Comparison of ENCODE assay signal across 9 cellular contexts in the genomic region with DNA sequence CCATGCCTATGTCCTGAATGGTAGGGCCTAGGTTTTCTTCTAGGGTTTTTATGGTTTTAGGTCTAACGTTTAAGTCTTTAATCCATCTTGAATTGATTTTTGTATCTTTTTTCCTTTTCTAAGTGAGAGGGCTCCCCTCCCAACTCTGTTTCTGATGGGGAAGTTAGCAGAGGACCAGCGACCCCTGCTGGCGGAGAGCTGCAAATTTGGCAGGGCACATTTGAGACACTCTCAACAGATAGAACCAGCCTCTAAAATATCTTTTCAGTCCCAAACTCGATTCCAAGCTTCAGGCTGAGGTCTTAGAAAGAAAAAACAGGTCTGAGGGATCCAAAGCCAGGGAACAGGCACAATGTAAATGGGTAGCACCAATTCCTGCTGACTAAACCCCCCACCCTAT. TPM values are rescaled to one million over a fixed set of nuclear protein-coding genes. Genes with fewer than 3 reads are reported as not detected.
DNase-seq lines count a peak whose midpoint lies in the region; ATAC-seq and TF ChIP-seq lines count a peak whose summit lies in the region.
"Had no signal": no experiment of that assay in that cellular context is flagged by ENCODE, and none has a peak within 500 bp of the region (broad histone marks: within the 10 kb centered on the region; RNA-seq: fewer than 3 reads in every experiment).

No MANE protein-coding gene starts in this region.

- CTCF ChIA-PET in HEK293 (lab: Yijun Ruan, JAX), result interaction anchor here (0.6 to 0.9 kb wide), 6 partner anchors 11 to 1475 kb away, joined by 3 to 8 read pairs (median 3); no protein-coding TSS in a partner anchor
- CTCF ChIA-PET in activated CD8-positive, alpha-beta T cell treated with anti-CD3 and anti-CD28 coated beads, Interleukin-2, amount 10 ng/mL, durations not matched to agents 7 days and 5 days (lab: Charles Lee), result interaction anchor here (0.7 to 1.3 kb wide), 7 partner anchors 16 to 255 kb away, joined by 3 to 5 read pairs (median 4); no protein-coding TSS in a partner anchor

- peak; percentile 39 for TF ChIP-seq CTCF in AG09319 (IDR thresholded peaks at IDR 0.05; ENCODE audit: low read depth, low read length)
- 0 out of 2 replicates have a peak, but pooled peaks have one; percentile 14 for TF ChIP-seq CTCF in HEK293 (tag by site-specific recombination; IDR thresholded peaks at IDR 0.05)

- H3K4me3 Mint-ChIP-seq in activated CD8-positive, alpha-beta T cell treated with anti-CD3 and anti-CD28 coated beads, Interleukin-2, amount 10 ng/mL, durations not matched to agents 7 days and 5 days, result no peak overlapping the region
- H3K4me3 Mint-ChIP-seq: brain had no signal

- H3K4me3 ChIP-seq in HEK293 (ENCODE audit: low read depth, low read length), result no peak overlapping the region

- H3K9me3 Mint-ChIP-seq in activated CD8-positive, alpha-beta T cell treated with anti-CD3 and anti-CD28 coated beads, Interleukin-2, amount 10 ng/mL, durations not matched to agents 7 days and 5 days (ENCODE audit: insufficient read depth), result peaks cover 14% of the 10 kb centered on the region

- H3K36me3 ChIP-seq in HEK293 (ENCODE audit: control insufficient read depth in 2 of 2, insufficient read depth in 1 of 2, low read length in 2 of 2), result no peaks in the 10 kb centered on the region

- H3K4me1 ChIP-seq in HEK293 (ENCODE audit: control insufficient read depth, insufficient read depth, low read length), result no peaks in the 10 kb centered on the region

- peaks cover 8% of the 10 kb centered on the region for H3K27me3 Mint-ChIP-seq in activated CD8-positive, alpha-beta T cell treated with anti-CD3 and anti-CD28 coated beads, Interleukin-2, amount 10 ng/mL, durations not matched to agents 7 days and 5 days (ENCODE audit: low read depth)

- no peak overlapping the region for H3K27ac Mint-ChIP-seq in activated CD8-positive, alpha-beta T cell treated with anti-CD3 and anti-CD28 coated beads, Interleukin-2, amount 10 ng/mL, durations not matched to agents 7 days and 5 days
- H3K27ac Mint-ChIP-seq: brain had no signal

- DNase-seq in AG09319 (ENCODE audit: extremely low read depth, low read depth), result no peak
- peak; percentile 72 for DNase-seq in activated CD8-positive, alpha-beta T cell treated with anti-CD3 and anti-CD28 coated beads, Interleukin-2, amount 10 ng/mL, durations not matched to agents 7 days and 5 days
- peak; percentile 50 for DNase-seq in iris pigment epithelial cell (ENCODE audit: low read depth)
- no peak for DNase-seq in NCI-H187 treated with DMSO at 0.1 percent for 48 hours (lab: John Stamatoyannopoulos, UW)
- no peak for DNase-seq in NCI-H2196 (lab: John Stamatoyannopoulos, UW; ENCODE audit: unreplicated experiment)

- H3K27ac ChIP-seq in HEK293 (ENCODE audit: extremely low read depth, low read depth, low read length), result no peak overlapping the region

- POLR2A ChIA-PET in HEK293 (lab: Yijun Ruan, JAX), result no interaction called here
- POLR2A ChIA-PET in activated CD8-positive, alpha-beta T cell treated with anti-CD3 and anti-CD28 coated beads, Interleukin-2, amount 10 ng/mL, durations not matched to agents 7 days and 5 days (lab: Charles Lee), result no interaction called here

- peaks cover 9% of the 10 kb centered on the region for H3K36me3 Mint-ChIP-seq in activated CD8-positive, alpha-beta T cell treated with anti-CD3 and anti-CD28 coated beads, Interleukin-2, amount 10 ng/mL, durations not matched to agents 7 days and 5 days (ENCODE audit: low read depth)

- ATAC-seq in activated CD8-positive, alpha-beta T cell treated with anti-CD3 and anti-CD28 coated beads, Interleukin-2, amount 10 ng/mL, durations not matched to agents 7 days and 5 days, result no peak
- no peak for ATAC-seq in GM21528 (IDR thresholded peaks at IDR 0.05; ENCODE audit: low FRiP score, unreplicated experiment)
- no peak for ATAC-seq in HG02642 (IDR thresholded peaks at IDR 0.05; ENCODE audit: poor library complexity, unreplicated experiment)

- H3K9me3 ChIP-seq in HEK293 (ENCODE audit: control insufficient read depth, insufficient read depth, low read depth, low read length), result no peaks in the 10 kb centered on the region; the same call in 1 of the 2 replicates

- H3K4me1 Mint-ChIP-seq in activated CD8-positive, alpha-beta T cell treated with anti-CD3 and anti-CD28 coated beads, Interleukin-2, amount 10 ng/mL, durations not matched to agents 7 days and 5 days (ENCODE audit: low read depth), result peaks cover 16% of the 10 kb centered on the region
- H3K4me1 Mint-ChIP-seq: brain had no signal

TF ChIP-seq in HEK293, 187 proteins besides CTCF, POLR2A, EP300 and RAD21:
- TF ChIP-seq ZNF211 (tag by site-specific recombination; IDR thresholded peaks at IDR 0.05; ENCODE audit: low read depth) (no peak), MYNN (tag by site-specific recombination; IDR thresholded peaks at IDR 0.05; ENCODE audit: borderline replicate concordance) (no peak), ZNF133 (tag by site-specific recombination; IDR thresholded peaks at IDR 0.05) (no peak), MEIS1 (CRISPR knock-in tag; IDR thresholded peaks at IDR 0.05; ENCODE audit: borderline replicate concordance) (no peak), ZNF184 (tag by site-specific recombination; IDR thresholded peaks at IDR 0.05) (no peak), ZNF19 (tag by site-specific recombination; IDR thresholded peaks at IDR 0.05; ENCODE audit: low read depth) (no peak)
- TF ChIP-seq, protein P1, sequence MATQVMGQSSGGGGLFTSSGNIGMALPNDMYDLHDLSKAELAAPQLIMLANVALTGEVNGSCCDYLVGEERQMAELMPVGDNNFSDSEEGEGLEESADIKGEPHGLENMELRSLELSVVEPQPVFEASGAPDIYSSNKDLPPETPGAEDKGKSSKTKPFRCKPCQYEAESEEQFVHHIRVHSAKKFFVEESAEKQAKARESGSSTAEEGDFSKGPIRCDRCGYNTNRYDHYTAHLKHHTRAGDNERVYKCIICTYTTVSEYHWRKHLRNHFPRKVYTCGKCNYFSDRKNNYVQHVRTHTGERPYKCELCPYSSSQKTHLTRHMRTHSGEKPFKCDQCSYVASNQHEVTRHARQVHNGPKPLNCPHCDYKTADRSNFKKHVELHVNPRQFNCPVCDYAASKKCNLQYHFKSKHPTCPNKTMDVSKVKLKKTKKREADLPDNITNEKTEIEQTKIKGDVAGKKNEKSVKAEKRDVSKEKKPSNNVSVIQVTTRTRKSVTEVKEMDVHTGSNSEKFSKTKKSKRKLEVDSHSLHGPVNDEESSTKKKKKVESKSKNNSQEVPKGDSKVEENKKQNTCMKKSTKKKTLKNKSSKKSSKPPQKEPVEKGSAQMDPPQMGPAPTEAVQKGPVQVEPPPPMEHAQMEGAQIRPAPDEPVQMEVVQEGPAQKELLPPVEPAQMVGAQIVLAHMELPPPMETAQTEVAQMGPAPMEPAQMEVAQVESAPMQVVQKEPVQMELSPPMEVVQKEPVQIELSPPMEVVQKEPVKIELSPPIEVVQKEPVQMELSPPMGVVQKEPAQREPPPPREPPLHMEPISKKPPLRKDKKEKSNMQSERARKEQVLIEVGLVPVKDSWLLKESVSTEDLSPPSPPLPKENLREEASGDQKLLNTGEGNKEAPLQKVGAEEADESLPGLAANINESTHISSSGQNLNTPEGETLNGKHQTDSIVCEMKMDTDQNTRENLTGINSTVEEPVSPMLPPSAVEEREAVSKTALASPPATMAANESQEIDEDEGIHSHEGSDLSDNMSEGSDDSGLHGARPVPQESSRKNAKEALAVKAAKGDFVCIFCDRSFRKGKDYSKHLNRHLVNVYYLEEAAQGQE (tag by site-specific recombination; IDR thresholded peaks at IDR 0.05), result no peak

RNA-seq across cellular contexts. Expression of a gene that starts 32.5 kb away (rescaled TPM):
- total RNA-seq in activated CD8-positive, alpha-beta T cell treated with anti-CD3 and anti-CD28 coated beads, Interleukin-2, amount 10 ng/mL, durations not matched to agents 7 days and 5 days, result 1 to 10 TPM; 3.2 to 3.4 TPM

RNA-seq across cellular contexts. Expression of a gene that starts 52.2 kb away (rescaled TPM):
- not detected for total RNA-seq in activated CD8-positive, alpha-beta T cell treated with anti-CD3 and anti-CD28 coated beads, Interleukin-2, amount 10 ng/mL, durations not matched to agents 7 days and 5 days

Comparison
In these comparisons a context has a peak if more than half of its experiments do, and no peak if none do; other contexts are left out.
1. DNase-seq: peak in activated CD8-positive, alpha-beta T cell treated with anti-CD3 and anti-CD28 coated beads, Interleukin-2, amount 10 ng/mL, durations not matched to agents 7 days and 5 days (single experiment) and iris pigment epithelial cell (single experiment); none in AG09319 (single experiment), NCI-H187 treated with DMSO at 0.1 percent for 48 hours (single experiment) and NCI-H2196 (single experiment).